In the genomic region with DNA sequence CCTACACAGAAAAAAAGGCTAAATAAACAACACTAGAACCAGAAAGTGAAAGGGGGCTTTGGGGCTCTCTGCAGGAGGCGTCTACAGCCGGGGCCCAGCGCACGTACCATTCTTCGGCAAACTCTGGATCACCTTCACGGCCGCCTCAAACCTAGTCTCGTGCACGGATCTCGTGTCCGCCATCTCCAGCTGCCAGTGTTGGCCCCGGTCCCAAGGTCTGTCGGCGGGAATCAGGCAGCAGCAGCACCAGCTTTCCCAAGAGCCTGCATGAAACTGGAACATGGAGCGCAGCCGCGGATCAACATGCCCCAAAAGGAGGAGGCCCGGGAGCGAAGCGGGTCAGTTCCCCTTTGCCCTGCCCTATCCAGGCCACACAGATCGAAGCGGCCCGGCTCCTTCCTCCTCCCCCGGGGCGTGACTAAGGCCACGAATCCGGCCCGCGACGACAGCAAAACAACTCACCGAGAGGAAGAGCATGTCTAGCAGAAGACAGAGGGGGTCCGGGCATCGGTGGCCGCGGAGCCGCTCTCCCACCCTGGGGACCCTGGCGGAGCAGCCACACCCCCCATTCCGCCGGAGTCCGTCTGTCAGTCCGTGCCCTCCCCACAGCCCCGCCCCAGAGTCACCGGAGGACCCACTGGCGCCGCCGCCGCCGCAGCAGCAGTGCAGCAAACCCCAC, we compare ENCODE assay signal across 1 cellular context.
TF ChIP-seq lines count a peak whose summit lies in the region.

TSS of gene ACBD5 (minus strand) at position 586 of the 679 bp plus-strand sequence. CDS start at position 477, 109 bp downstream.

TF ChIP-seq in HepG2, 621 proteins besides CTCF, POLR2A, EP300 and RAD21 (continued from another document and continues in another):
- TF ChIP-seq HNF1B (CRISPR knock-in tag; IDR thresholded peaks at IDR 0.05) (peak; percentile 34; the same call in 1 of the 2 replicates), CREM (IDR thresholded peaks at IDR 0.05) (0 out of 2 replicates have a peak, but pooled peaks have one; percentile 21), CREM (CRISPR knock-in tag; IDR thresholded peaks at IDR 0.05) (no peak), TGIF2 (CRISPR knock-in tag; IDR thresholded peaks at IDR 0.05) (no peak), ZNF773 (CRISPR knock-in tag; IDR thresholded peaks at IDR 0.05; ENCODE audit: borderline replicate concordance) (no peak), HOXA9 (CRISPR knock-in tag; IDR thresholded peaks at IDR 0.05; ENCODE audit: borderline replicate concordance) (no peak), ZIK1 (CRISPR knock-in tag; IDR thresholded peaks at IDR 0.05; ENCODE audit: borderline replicate concordance, low read depth) (0 out of 2 replicates have a peak, but pooled peaks have one; percentile 57), ZNF546 (CRISPR knock-in tag; conservative IDR thresholded peaks at IDR 0.05) (no peak), MIER2 (CRISPR knock-in tag; IDR thresholded peaks at IDR 0.05) (no peak), ARID5B (CRISPR knock-in tag; IDR thresholded peaks at IDR 0.05) (peak; percentile 47), ZNF788 (CRISPR knock-in tag; IDR thresholded peaks at IDR 0.05; ENCODE audit: borderline replicate concordance) (peak; percentile 85; the same call in 1 of the 2 replicates), ISL2 (CRISPR knock-in tag; IDR thresholded peaks at IDR 0.05) (peak; percentile 58), FOXK1 (CRISPR knock-in tag; IDR thresholded peaks at IDR 0.05; ENCODE audit: borderline replicate concordance, low read depth) (no peak), FOXC1 (CRISPR knock-in tag; IDR thresholded peaks at IDR 0.05; ENCODE audit: borderline replicate concordance) (no peak), ZNF484 (CRISPR knock-in tag; IDR thresholded peaks at IDR 0.05; ENCODE audit: borderline replicate concordance, low read depth) (no peak), HIVEP1 (CRISPR knock-in tag; IDR thresholded peaks at IDR 0.05) (peak; percentile 67; the same call in 1 of the 2 replicates), ZFX (CRISPR knock-in tag; IDR thresholded peaks at IDR 0.05; ENCODE audit: low read depth) (peak; percentile 74), MAFG (CRISPR knock-in tag; IDR thresholded peaks at IDR 0.05) (no peak), PAXIP1 (CRISPR knock-in tag; conservative IDR thresholded peaks at IDR 0.05) (peak; percentile 49; the same call in 1 of the 2 replicates), HNRNPUL1 (IDR thresholded peaks at IDR 0.05; ENCODE audit: low read depth, low read length) (no peak), GATA4 (IDR thresholded peaks at IDR 0.05; ENCODE audit: borderline replicate concordance, low read depth) (0 out of 2 replicates have a peak, but pooled peaks have one; percentile 5), MEIS2 (CRISPR knock-in tag; IDR thresholded peaks at IDR 0.05) (peak; percentile 20; the same call in 1 of the 2 replicates), ESRRA (CRISPR knock-in tag; IDR thresholded peaks at IDR 0.05; ENCODE audit: low read depth) (peak; percentile 27; the same call in 1 of the 2 replicates), ZBTB38 (CRISPR knock-in tag; IDR thresholded peaks at IDR 0.05) (peak; percentile 69; the same call in 1 of the 2 replicates), ZNF615 (CRISPR knock-in tag; IDR thresholded peaks at IDR 0.05; ENCODE audit: borderline replicate concordance) (no peak), ZNF335 (CRISPR knock-in tag; IDR thresholded peaks at IDR 0.05) (peak; percentile 87), SIN3A (IDR thresholded peaks at IDR 0.05; ENCODE audit: borderline replicate concordance, low read depth, low read length) (no peak; the same call in 1 of the 2 replicates), SALL2 (CRISPR knock-in tag; IDR thresholded peaks at IDR 0.05) (peak; percentile 80), TFAP4 (IDR thresholded peaks at IDR 0.05; ENCODE audit: borderline replicate concordance, low read depth) (peak; percentile 70; the same call in 1 of the 2 replicates), BRCA1 (CRISPR knock-in tag; IDR thresholded peaks at IDR 0.05) (no peak), ZNF143 (CRISPR knock-in tag; IDR thresholded peaks at IDR 0.05) (peak; percentile 51; the same call in 1 of the 2 replicates), KLF9 (CRISPR knock-in tag; IDR thresholded peaks at IDR 0.05; ENCODE audit: low read depth) (peak; percentile 89; the same call in 1 of the 2 replicates), ZNF543 (CRISPR knock-in tag; IDR thresholded peaks at IDR 0.05) (no peak; the same call in 1 of the 2 replicates), ZNF576 (CRISPR knock-in tag; IDR thresholded peaks at IDR 0.05) (no peak), MED13 (CRISPR knock-in tag; IDR thresholded peaks at IDR 0.05) (0 out of 2 replicates have a peak, but pooled peaks have one; percentile 56), KDM5A (IDR thresholded peaks at IDR 0.05; ENCODE audit: borderline replicate concordance, low read length) (peak; percentile 35; the same call in 1 of the 2 replicates), SAFB2 (CRISPR knock-in tag; IDR thresholded peaks at IDR 0.05; ENCODE audit: borderline replicate concordance, low read depth) (no peak; the same call in 1 of the 2 replicates), MAFF (IDR thresholded peaks at IDR 0.05; ENCODE audit: low read depth, low read length) (no peak), HES4 (CRISPR knock-in tag; IDR thresholded peaks at IDR 0.05; ENCODE audit: borderline replicate concordance) (peak; percentile 87), ZNF382 (CRISPR knock-in tag; IDR thresholded peaks at IDR 0.05; ENCODE audit: borderline replicate concordance) (no peak), MTA1 (CRISPR knock-in tag; IDR thresholded peaks at IDR 0.05; ENCODE audit: borderline replicate concordance) (peak; percentile 34), PHF8 (CRISPR knock-in tag; IDR thresholded peaks at IDR 0.05) (peak; percentile 82), ZNF282 (IDR thresholded peaks at IDR 0.05; ENCODE audit: partially characterized antibody) (no peak), HNRNPL (IDR thresholded peaks at IDR 0.05; ENCODE audit: low read depth, low read length) (peak; percentile 63; the same call in 1 of the 2 replicates)
- TF ChIP-seq, protein P1, sequence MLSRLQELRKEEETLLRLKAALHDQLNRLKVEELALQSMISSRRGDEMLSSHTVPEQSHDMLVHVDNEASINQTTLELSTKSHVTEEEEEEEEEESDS (CRISPR knock-in tag; IDR thresholded peaks at IDR 0.05; ENCODE audit: borderline replicate concordance), result no peak
- TF ChIP-seq, protein P2, sequence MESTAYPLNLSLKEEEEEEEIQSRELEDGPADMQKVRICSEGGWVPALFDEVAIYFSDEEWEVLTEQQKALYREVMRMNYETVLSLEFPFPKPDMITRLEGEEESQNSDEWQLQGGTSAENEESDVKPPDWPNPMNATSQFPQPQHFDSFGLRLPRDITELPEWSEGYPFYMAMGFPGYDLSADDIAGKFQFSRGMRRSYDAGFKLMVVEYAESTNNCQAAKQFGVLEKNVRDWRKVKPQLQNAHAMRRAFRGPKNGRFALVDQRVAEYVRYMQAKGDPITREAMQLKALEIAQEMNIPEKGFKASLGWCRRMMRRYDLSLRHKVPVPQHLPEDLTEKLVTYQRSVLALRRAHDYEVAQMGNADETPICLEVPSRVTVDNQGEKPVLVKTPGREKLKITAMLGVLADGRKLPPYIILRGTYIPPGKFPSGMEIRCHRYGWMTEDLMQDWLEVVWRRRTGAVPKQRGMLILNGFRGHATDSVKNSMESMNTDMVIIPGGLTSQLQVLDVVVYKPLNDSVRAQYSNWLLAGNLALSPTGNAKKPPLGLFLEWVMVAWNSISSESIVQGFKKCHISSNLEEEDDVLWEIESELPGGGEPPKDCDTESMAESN (CRISPR knock-in tag; conservative IDR thresholded peaks at IDR 0.05), result 0 out of 2 replicates have a peak, but pooled peaks have one; percentile 71
- TF ChIP-seq, protein P3, sequence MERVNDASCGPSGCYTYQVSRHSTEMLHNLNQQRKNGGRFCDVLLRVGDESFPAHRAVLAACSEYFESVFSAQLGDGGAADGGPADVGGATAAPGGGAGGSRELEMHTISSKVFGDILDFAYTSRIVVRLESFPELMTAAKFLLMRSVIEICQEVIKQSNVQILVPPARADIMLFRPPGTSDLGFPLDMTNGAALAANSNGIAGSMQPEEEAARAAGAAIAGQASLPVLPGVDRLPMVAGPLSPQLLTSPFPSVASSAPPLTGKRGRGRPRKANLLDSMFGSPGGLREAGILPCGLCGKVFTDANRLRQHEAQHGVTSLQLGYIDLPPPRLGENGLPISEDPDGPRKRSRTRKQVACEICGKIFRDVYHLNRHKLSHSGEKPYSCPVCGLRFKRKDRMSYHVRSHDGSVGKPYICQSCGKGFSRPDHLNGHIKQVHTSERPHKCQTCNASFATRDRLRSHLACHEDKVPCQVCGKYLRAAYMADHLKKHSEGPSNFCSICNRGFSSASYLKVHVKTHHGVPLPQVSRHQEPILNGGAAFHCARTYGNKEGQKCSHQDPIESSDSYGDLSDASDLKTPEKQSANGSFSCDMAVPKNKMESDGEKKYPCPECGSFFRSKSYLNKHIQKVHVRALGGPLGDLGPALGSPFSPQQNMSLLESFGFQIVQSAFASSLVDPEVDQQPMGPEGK (CRISPR knock-in tag; IDR thresholded peaks at IDR 0.05), result peak; percentile 79; the same call in 1 of the 2 replicates
- TF ChIP-seq, protein P4, sequence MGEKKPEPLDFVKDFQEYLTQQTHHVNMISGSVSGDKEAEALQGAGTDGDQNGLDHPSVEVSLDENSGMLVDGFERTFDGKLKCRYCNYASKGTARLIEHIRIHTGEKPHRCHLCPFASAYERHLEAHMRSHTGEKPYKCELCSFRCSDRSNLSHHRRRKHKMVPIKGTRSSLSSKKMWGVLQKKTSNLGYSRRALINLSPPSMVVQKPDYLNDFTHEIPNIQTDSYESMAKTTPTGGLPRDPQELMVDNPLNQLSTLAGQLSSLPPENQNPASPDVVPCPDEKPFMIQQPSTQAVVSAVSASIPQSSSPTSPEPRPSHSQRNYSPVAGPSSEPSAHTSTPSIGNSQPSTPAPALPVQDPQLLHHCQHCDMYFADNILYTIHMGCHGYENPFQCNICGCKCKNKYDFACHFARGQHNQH (CRISPR knock-in tag; IDR thresholded peaks at IDR 0.05), result 0 out of 2 replicates have a peak, but pooled peaks have one; percentile 54
